1 cellular context compared by ENCODE assay signal in the genomic region with DNA sequence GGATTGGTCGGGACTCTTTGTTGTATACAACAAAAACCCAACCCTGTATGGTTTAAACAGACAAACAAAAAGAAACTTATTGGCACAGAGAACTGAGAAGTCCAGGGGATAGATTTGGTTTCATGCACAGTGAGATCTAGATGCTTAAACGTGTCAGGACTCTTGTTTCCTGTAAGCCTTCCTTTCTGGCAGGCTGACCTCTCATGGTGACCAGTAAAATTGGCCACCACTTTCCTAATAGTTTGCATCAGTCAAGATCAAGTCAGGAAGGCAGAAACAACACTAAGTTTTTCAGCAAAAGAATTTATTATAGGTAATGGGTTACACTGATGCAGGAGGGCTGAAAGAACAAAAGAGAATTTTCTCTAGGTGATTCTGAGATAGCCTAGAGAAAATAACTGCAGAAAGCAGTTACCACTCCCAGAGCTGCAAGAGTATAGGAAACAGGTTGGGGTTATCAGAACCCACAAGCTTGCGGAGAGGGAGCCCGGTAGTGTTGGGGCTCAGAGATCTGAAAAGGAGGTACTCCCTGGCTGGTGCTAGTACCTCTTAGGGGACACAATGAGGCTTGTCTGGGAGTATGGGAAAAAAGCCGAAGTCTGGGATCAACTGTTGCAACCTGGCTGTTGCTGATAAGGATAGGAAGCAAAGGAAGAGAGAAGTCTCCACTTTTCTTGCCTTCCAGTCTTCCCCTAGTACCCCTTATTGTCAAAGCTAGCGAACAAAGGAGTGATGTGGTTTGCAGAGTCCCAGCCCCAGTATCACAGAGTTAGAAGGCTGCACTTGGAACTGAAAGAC.
TF ChIP-seq lines count a peak whose summit lies in the region.

No MANE protein-coding gene starts in this region.

TF ChIP-seq in K562, 482 proteins besides CTCF, POLR2A, EP300 and RAD21 (continued from another document):
- TF ChIP-seq JUND (IDR thresholded peaks at IDR 0.05; ENCODE audit: borderline replicate concordance, low read depth, low read length) (peak; percentile 36; the same call in 1 of the 2 replicates), JUND (tag; IDR thresholded peaks at IDR 0.05; ENCODE audit: borderline replicate concordance, low read depth, low read length) (no peak), ZNF347 (CRISPR knock-in tag; IDR thresholded peaks at IDR 0.05; ENCODE audit: low read depth) (no peak), ZNF140 (CRISPR knock-in tag; IDR thresholded peaks at IDR 0.05) (no peak), ZNF589 (CRISPR knock-in tag; IDR thresholded peaks at IDR 0.05; ENCODE audit: low read depth) (no peak), CBFA2T2 (conservative IDR thresholded peaks at IDR 0.05) (peak; percentile 86), SMARCA4 (IDR thresholded peaks at IDR 0.05) (peak; percentile 91), CBX1 (IDR thresholded peaks at IDR 0.05; ENCODE audit: low read depth) (no peak), TOE1 (IDR thresholded peaks at IDR 0.05; ENCODE audit: borderline replicate concordance) (0 out of 2 replicates have a peak, but pooled peaks have one; percentile 47), TOE1 (CRISPR knock-in tag; IDR thresholded peaks at IDR 0.05; ENCODE audit: borderline replicate concordance, low read depth) (0 out of 2 replicates have a peak, but pooled peaks have one; percentile 57), BRF1 (IDR thresholded peaks at IDR 0.05; ENCODE audit: borderline replicate concordance, extremely low read depth, insufficient read length) (no peak), GABPB1 (CRISPR knock-in tag; IDR thresholded peaks at IDR 0.05) (no peak), GATAD2A (IDR thresholded peaks at IDR 0.05) (0 out of 2 replicates have a peak, but pooled peaks have one; percentile 20), ZFP30 (CRISPR knock-in tag; IDR thresholded peaks at IDR 0.05; ENCODE audit: borderline replicate concordance) (no peak), ZNF583 (CRISPR knock-in tag; IDR thresholded peaks at IDR 0.05) (peak; percentile 28; the same call in 1 of the 2 replicates), CAMTA2 (CRISPR knock-in tag; conservative IDR thresholded peaks at IDR 0.05) (no peak), ZC3H8 (IDR thresholded peaks at IDR 0.05) (no peak), KLF1 (tag; IDR thresholded peaks at IDR 0.05) (no peak), CGGBP1 (CRISPR knock-in tag; IDR thresholded peaks at IDR 0.05) (0 out of 2 replicates have a peak, but pooled peaks have one; percentile 1), HDAC2 (IDR thresholded peaks at IDR 0.05) (peak; percentile 73), SUPT5H (IDR thresholded peaks at IDR 0.05) (no peak), FOXM1 (IDR thresholded peaks at IDR 0.05; ENCODE audit: low read depth) (peak; percentile 59), FOXM1 (CRISPR knock-in tag; IDR thresholded peaks at IDR 0.05; ENCODE audit: low read depth) (no peak), MYNN (IDR thresholded peaks at IDR 0.05) (no peak), MYNN (CRISPR knock-in tag; IDR thresholded peaks at IDR 0.05) (no peak), CBX3 (IDR thresholded peaks at IDR 0.05; ENCODE audit: borderline replicate concordance in 1 of 2, low read length in 2 of 2) (peak in 1 of 2 experiments; percentile 25; a peak in 1 of 3 replicates), THRAP3 (IDR thresholded peaks at IDR 0.05; ENCODE audit: borderline replicate concordance) (no peak), ZFP1 (CRISPR knock-in tag; IDR thresholded peaks at IDR 0.05) (0 out of 2 replicates have a peak, but pooled peaks have one; percentile 34), ID3 (CRISPR knock-in tag; IDR thresholded peaks at IDR 0.05) (no peak), ID3 (tag; IDR thresholded peaks at IDR 0.05) (0 out of 2 replicates have a peak, but pooled peaks have one; percentile 34), PCBP2 (IDR thresholded peaks at IDR 0.05; ENCODE audit: low read depth, low read length, poor library complexity, severe bottlenecking) (no peak), TSC22D4 (tag; IDR thresholded peaks at IDR 0.05) (no peak), YY1 (IDR thresholded peaks at IDR 0.05; ENCODE audit: borderline replicate concordance in 1 of 3, control insufficient read depth in 1 of 3, extremely low read depth in 1 of 3, insufficient read depth in 3 of 3, insufficient read length in 1 of 3, insufficient replicate concordance in 2 of 3, low read depth in 1 of 3, low read length in 2 of 3) (no peak), CBFA2T3 (IDR thresholded peaks at IDR 0.05) (peak; percentile 92), STAT5B (CRISPR knock-in tag; IDR thresholded peaks at IDR 0.05) (no peak)
- TF ChIP-seq, protein P1, sequence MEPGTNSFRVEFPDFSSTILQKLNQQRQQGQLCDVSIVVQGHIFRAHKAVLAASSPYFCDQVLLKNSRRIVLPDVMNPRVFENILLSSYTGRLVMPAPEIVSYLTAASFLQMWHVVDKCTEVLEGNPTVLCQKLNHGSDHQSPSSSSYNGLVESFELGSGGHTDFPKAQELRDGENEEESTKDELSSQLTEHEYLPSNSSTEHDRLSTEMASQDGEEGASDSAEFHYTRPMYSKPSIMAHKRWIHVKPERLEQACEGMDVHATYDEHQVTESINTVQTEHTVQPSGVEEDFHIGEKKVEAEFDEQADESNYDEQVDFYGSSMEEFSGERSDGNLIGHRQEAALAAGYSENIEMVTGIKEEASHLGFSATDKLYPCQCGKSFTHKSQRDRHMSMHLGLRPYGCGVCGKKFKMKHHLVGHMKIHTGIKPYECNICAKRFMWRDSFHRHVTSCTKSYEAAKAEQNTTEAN (CRISPR knock-in tag; IDR thresholded peaks at IDR 0.05), result no peak
- TF ChIP-seq, protein P2, sequence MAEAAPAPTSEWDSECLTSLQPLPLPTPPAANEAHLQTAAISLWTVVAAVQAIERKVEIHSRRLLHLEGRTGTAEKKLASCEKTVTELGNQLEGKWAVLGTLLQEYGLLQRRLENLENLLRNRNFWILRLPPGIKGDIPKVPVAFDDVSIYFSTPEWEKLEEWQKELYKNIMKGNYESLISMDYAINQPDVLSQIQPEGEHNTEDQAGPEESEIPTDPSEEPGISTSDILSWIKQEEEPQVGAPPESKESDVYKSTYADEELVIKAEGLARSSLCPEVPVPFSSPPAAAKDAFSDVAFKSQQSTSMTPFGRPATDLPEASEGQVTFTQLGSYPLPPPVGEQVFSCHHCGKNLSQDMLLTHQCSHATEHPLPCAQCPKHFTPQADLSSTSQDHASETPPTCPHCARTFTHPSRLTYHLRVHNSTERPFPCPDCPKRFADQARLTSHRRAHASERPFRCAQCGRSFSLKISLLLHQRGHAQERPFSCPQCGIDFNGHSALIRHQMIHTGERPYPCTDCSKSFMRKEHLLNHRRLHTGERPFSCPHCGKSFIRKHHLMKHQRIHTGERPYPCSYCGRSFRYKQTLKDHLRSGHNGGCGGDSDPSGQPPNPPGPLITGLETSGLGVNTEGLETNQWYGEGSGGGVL (CRISPR knock-in tag; IDR thresholded peaks at IDR 0.05), result no peak
